Comparison of ENCODE assay signal across 10 cellular contexts in the genomic region with DNA sequence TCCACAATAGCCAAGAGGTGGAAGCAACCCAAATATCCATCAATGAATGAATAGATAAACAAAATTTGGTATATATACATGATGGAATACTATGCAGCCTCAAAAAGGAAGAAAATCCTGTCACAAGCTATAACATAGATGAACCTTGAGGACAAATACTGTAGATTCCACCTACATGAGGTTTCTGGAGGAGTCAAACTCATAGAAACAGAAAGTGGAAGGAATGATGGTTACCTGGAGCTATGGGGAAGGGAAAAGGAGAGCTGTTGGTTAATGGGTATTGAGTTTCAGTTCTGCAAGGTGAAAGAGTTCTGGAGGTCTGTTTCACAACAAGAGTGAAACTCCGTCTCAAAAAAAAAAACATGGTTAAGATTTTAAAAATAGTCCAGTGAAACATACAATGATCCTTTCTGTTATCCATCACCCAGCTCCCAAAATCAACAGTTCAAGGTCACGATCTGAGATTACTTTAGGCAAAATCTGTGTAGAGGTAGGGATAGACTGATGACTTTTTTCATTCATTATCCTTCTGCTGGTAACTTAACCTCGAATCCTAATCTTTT.
A peak's percentile ranks its signal among the peaks of the same experiment; 100 is the strongest.
DNase-seq lines count a peak whose midpoint lies in the region; ATAC-seq, FAIRE-seq and TF ChIP-seq lines count a peak whose summit lies in the region.
"Had no signal": no experiment of that assay in that cellular context is flagged by ENCODE, and none has a peak within 500 bp of the region (broad histone marks: within the 10 kb centered on the region; RNA-seq: fewer than 3 reads in every experiment).

No MANE protein-coding gene starts in this region.

- SMC1A ChIA-PET in GM12878 (lab: Charles Lee; ENCODE audit: uncharacterized antibody, unreplicated experiment): interaction anchor here (1.0 to 2.3 kb wide), 8 partner anchors 10 to 106 kb away, joined by 3 to 11 read pairs (median 6); a partner anchor contains a TSS

- POLR2A ChIA-PET in GM12878 (lab: Charles Lee): interaction anchor here (0.7 to 1.1 kb wide), 6 partner anchors 19 to 114 kb away, joined by 3 to 7 read pairs (median 3); no protein-coding TSS in a partner anchor

- peak; percentile 83 for ATAC-seq in GM18907 (IDR thresholded peaks at IDR 0.05; ENCODE audit: unreplicated experiment)
- peak; percentile 91 for ATAC-seq in GM21717 (IDR thresholded peaks at IDR 0.05; ENCODE audit: unreplicated experiment)
- ATAC-seq in HG03196 (IDR thresholded peaks at IDR 0.05; ENCODE audit: unreplicated experiment): peak; percentile 82
- ATAC-seq in GM12878: peak; percentile 74
- ATAC-seq in Right ventricle myocardium superior (ENCODE audit: poor library complexity): no peak

- intact Hi-C loops in GM12878 (cut with micrococcal nuclease; ENCODE audit: unreplicated experiment) (loop anchor here (1.0 to 10.0 kb wide), 4 partner anchors 24 to 290 kb away; a partner anchor contains a TSS), Right ventricle myocardium superior (cut with DNase I) (no loop called here)

- no peak for TF ChIP-seq RAD21 in GM12878 (IDR thresholded peaks at IDR 0.05; ENCODE audit: insufficient read depth, low read depth, low read length)

- 2% methylated on average over 3 of the region's 3 CpGs for WGBS in GM12878 (ENCODE audit: insufficient coverage, insufficient replicate concordance, low lambda C conversion rate, missing lambda C conversion rate)

- no peaks in the 10 kb centered on the region for H4K20me1 ChIP-seq in GM12878 (ENCODE audit: control insufficient read depth, insufficient read depth)

- no peaks in the 10 kb centered on the region for H3K79me2 ChIP-seq in GM12878 (ENCODE audit: control insufficient read depth, insufficient read depth, low read length)

- no peak for TF ChIP-seq POLR2A in GM12878 (IDR thresholded peaks at IDR 0.05; ENCODE audit: low read depth, low read length)

- TF ChIP-seq EP300 in GM12878 (IDR thresholded peaks at IDR 0.05; ENCODE audit: borderline replicate concordance in 1 of 2, control insufficient read depth in 1 of 2, low read depth in 2 of 2, low read length in 2 of 2): peak; percentile 54 to 73; a peak in 3 of 4 replicates

- TF ChIP-seq CTCF in GM12878 (IDR thresholded peaks at IDR 0.05 in 2 of 3, conservative IDR thresholded peaks at IDR 0.05 in 1 of 3; ENCODE audit: control insufficient read depth in 2 of 3, extremely low read depth in 1 of 3, insufficient read depth in 1 of 3, low read depth in 3 of 3, low read length in 3 of 3): no peak

- H3K27ac ChIP-seq in GM12878 (ENCODE audit: control insufficient read depth, insufficient read depth): peak overlapping the region; percentile 88
- H3K27ac ChIP-seq: HL-60 had no signal

- DNase-seq in GM12878 (ENCODE audit: low read depth, low spot score) (peak; percentile 85), cerebellum (ENCODE audit: low spot score) (no peak), Right ventricle myocardium superior (no peak)
- DNase-seq in effector CD8-positive, alpha-beta T cell (lab: John Stamatoyannopoulos, UW): no peak
- DNase-seq: DMS79 treated with DMSO at 0.1 percent for 48 hours, NCI-H226 had no signal

- H2AFZ ChIP-seq in GM12878 (ENCODE audit: control insufficient read depth, low read depth, low read length): peak overlapping the region; percentile 75

- RAD21 ChIA-PET in GM12878 (lab: Charles Lee; ENCODE audit: unreplicated experiment): interaction anchor here (0.8 to 1.7 kb wide), 4 partner anchors 19 to 109 kb away, joined by 3 to 7 read pairs (median 4); a partner anchor contains a TSS

- no peaks in the 10 kb centered on the region for H3K9me3 ChIP-seq in GM12878 (replicated peaks; ENCODE audit: control insufficient read depth, insufficient read depth, low read length)

- H3K36me3 ChIP-seq in GM12878 (ENCODE audit: control insufficient read depth in 2 of 2, insufficient read depth in 2 of 2, low read length in 1 of 2): no peaks in the 10 kb centered on the region

- peak overlapping the region; percentile 33 for H3K4me3 ChIP-seq in GM12878

- in situ Hi-C loops in GM12878 (cut with MboI): no loop called here

- peak overlapping the region; percentile 85 for H3K4me2 ChIP-seq in GM12878 (ENCODE audit: control insufficient read depth, insufficient read depth)

- H3K4me1 ChIP-seq in GM12878 (ENCODE audit: control insufficient read depth, insufficient read depth, low read length): peaks cover 25% of the 10 kb centered on the region

- no peaks in the 10 kb centered on the region for H3K27me3 ChIP-seq in GM12878 (replicated peaks in 1 of 2; ENCODE audit: control insufficient read depth in 2 of 2, insufficient read depth in 2 of 2, low read length in 1 of 2)

- BruUV-seq in GM12878 (replicated peaks; lab: Mats Ljungman, UMichigan): no TSS peak

- peak overlapping the region; percentile 29 for H3K9ac ChIP-seq in GM12878 (ENCODE audit: control insufficient read depth, insufficient read depth, low read length)

- peak; percentile 98 for FAIRE-seq in GM12878 (lab: Jason Lieb, UNC)

- CTCF ChIA-PET in GM12878 (lab: Yijun Ruan, JAX): interaction anchor here (0.6 to 1.4 kb wide), 3 partner anchors 27 to 106 kb away, joined by 3 read pairs; no protein-coding TSS in a partner anchor

TF ChIP-seq in GM12878, 131 proteins besides CTCF, POLR2A, EP300 and RAD21 (continues in another document):
- TF ChIP-seq ZNF217 (IDR thresholded peaks at IDR 0.05) (peak; percentile 94; the same call in 1 of the 2 replicates), SMARCA5 (IDR thresholded peaks at IDR 0.05) (peak; percentile 79), RUNX3 (IDR thresholded peaks at IDR 0.05; ENCODE audit: low read length) (peak; percentile 88), SIN3A (IDR thresholded peaks at IDR 0.05; ENCODE audit: low read depth, low read length) (no peak), ZBED1 (IDR thresholded peaks at IDR 0.05; ENCODE audit: borderline replicate concordance) (peak; percentile 62), PAX5 (IDR thresholded peaks at IDR 0.05; ENCODE audit: borderline replicate concordance, low read depth, low read length) (peak; percentile 75), ZNF384 (IDR thresholded peaks at IDR 0.05; ENCODE audit: borderline replicate concordance, low read depth, low read length) (peak; percentile 74), IKZF1 (conservative IDR thresholded peaks at IDR 0.05) (peak; percentile 88), TCF12 (IDR thresholded peaks at IDR 0.05; ENCODE audit: low read depth, low read length) (no peak), BHLHE40 (IDR thresholded peaks at IDR 0.05; ENCODE audit: borderline replicate concordance in 1 of 2, low read depth in 2 of 2, low read length in 1 of 2) (peak in 1 of 2 experiments; percentile 23; a peak in 2 of 4 replicates), RAD51 (IDR thresholded peaks at IDR 0.05) (no peak), BCL11A (IDR thresholded peaks at IDR 0.05; ENCODE audit: low read depth, low read length) (peak; percentile 85), ZNF24 (IDR thresholded peaks at IDR 0.05) (peak; percentile 36; the same call in 1 of the 2 replicates), NFXL1 (IDR thresholded peaks at IDR 0.05; ENCODE audit: borderline replicate concordance) (no peak), DPF2 (IDR thresholded peaks at IDR 0.05) (peak; percentile 63), LARP7 (IDR thresholded peaks at IDR 0.05) (no peak), PML (IDR thresholded peaks at IDR 0.05; ENCODE audit: low read length) (0 out of 2 replicates have a peak, but pooled peaks have one; percentile 22), CREB1 (IDR thresholded peaks at IDR 0.05; ENCODE audit: low read depth) (peak; percentile 52; the same call in 1 of the 2 replicates), MYC (IDR thresholded peaks at IDR 0.05; ENCODE audit: insufficient read depth, insufficient read length, insufficient replicate concordance, low read length, severe bottlenecking) (no peak), ZNF274 (IDR thresholded peaks at IDR 0.05; ENCODE audit: insufficient read depth, insufficient read length) (no peak), POU2F2 (IDR thresholded peaks at IDR 0.05; ENCODE audit: borderline replicate concordance, low read depth, low read length) (peak; percentile 51; the same call in 1 of the 3 replicates), SREBF1 (IDR thresholded peaks at IDR 0.05; ENCODE audit: low read length) (no peak), EZH2 (IDR thresholded peaks at IDR 0.05; ENCODE audit: borderline replicate concordance, control insufficient read depth, low read depth, low read length) (no peak), MTA2 (IDR thresholded peaks at IDR 0.05; ENCODE audit: low read depth) (peak; percentile 72), IKZF2 (IDR thresholded peaks at IDR 0.05) (peak; percentile 97 to 98)
- TF ChIP-seq, protein P1, sequence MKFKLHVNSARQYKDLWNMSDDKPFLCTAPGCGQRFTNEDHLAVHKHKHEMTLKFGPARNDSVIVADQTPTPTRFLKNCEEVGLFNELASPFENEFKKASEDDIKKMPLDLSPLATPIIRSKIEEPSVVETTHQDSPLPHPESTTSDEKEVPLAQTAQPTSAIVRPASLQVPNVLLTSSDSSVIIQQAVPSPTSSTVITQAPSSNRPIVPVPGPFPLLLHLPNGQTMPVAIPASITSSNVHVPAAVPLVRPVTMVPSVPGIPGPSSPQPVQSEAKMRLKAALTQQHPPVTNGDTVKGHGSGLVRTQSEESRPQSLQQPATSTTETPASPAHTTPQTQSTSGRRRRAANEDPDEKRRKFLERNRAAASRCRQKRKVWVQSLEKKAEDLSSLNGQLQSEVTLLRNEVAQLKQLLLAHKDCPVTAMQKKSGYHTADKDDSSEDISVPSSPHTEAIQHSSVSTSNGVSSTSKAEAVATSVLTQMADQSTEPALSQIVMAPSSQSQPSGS (IDR thresholded peaks at IDR 0.05; ENCODE audit: low read length): peak; percentile 81
- TF ChIP-seq, protein P2, sequence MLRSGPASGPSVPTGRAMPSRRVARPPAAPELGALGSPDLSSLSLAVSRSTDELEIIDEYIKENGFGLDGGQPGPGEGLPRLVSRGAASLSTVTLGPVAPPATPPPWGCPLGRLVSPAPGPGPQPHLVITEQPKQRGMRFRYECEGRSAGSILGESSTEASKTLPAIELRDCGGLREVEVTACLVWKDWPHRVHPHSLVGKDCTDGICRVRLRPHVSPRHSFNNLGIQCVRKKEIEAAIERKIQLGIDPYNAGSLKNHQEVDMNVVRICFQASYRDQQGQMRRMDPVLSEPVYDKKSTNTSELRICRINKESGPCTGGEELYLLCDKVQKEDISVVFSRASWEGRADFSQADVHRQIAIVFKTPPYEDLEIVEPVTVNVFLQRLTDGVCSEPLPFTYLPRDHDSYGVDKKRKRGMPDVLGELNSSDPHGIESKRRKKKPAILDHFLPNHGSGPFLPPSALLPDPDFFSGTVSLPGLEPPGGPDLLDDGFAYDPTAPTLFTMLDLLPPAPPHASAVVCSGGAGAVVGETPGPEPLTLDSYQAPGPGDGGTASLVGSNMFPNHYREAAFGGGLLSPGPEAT (IDR thresholded peaks at IDR 0.05; ENCODE audit: low read depth): peak; percentile 87
